Comparison of ENCODE assay signal across 11 cellular contexts in the genomic region with DNA sequence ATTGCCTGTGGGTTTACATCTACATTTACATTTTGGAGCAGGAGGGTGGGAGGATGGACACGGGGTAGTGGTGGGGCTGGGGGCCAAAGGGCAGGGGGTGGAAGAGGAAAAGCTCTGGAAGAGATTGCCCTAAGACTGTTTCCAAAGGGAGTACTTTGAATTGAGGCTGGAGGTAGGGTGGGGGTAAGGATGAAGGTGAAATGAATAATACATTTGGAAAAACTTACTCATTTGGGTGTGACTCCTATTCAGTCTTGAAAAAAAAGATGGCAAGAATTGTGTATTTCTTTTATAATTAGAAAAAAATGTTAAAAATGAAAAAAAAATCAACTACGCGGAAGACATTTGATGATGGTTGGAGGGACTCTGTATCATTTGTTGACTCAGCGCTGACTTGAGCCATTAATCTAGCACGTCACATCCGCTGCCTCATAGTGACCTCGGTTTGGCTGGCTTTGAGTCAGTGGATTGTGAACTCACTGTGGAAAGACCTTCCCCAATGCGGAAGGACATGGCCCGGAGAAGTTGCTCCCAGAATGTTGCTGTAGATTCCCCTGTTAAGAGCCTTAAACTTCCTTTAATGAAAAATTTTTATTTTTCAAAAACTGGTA. TPM values are rescaled to one million over a fixed set of nuclear protein-coding genes. Genes with fewer than 3 reads are reported as not detected.
DNase-seq lines count a peak whose midpoint lies in the region; ATAC-seq, FAIRE-seq and TF ChIP-seq lines count a peak whose summit lies in the region.
"Had no signal": no experiment of that assay in that cellular context is flagged by ENCODE, and none has a peak within 500 bp of the region (broad histone marks: within the 10 kb centered on the region; RNA-seq: fewer than 3 reads in every experiment).

No MANE protein-coding gene starts in this region.

- peak overlapping the region; percentile 44 for H2AFZ ChIP-seq in keratinocyte (ENCODE audit: control insufficient read depth, low read length)

- no peak overlapping the region for H3K27ac Mint-ChIP-seq in nephron progenitor cell
- H3K27ac Mint-ChIP-seq in activated T-cell treated with anti-CD3 and anti-CD28 coated beads, Interleukin-2, amount 50 U/mL, for 72 hours: no peak overlapping the region
- H3K27ac Mint-ChIP-seq: stimulated activated memory B cell treated with anti-CD40 and anti-IgM and Interleukin-4, amounts not matched to agents 10 μg/mL and 1 μg/mL and 100 μg/mL, for 72 hours had no signal

- no peak overlapping the region for H3K4me3 Mint-ChIP-seq in nephron progenitor cell
- H3K4me3 Mint-ChIP-seq in activated T-cell treated with anti-CD3 and anti-CD28 coated beads, Interleukin-2, amount 50 U/mL, for 72 hours: no peak overlapping the region
- H3K4me3 Mint-ChIP-seq: stimulated activated memory B cell treated with anti-CD40 and anti-IgM and Interleukin-4, amounts not matched to agents 10 μg/mL and 1 μg/mL and 100 μg/mL, for 72 hours had no signal

- H3K9ac ChIP-seq in keratinocyte (ENCODE audit: control insufficient read depth, extremely low read depth, insufficient read depth, low read length) (peak overlapping the region; percentile 79), subcutaneous abdominal adipose tissue (ENCODE audit: low read length in 5 of 5) (no peak overlapping the region)

- H3K9me3 ChIP-seq in body of pancreas: no peaks in the 10 kb centered on the region
- H3K9me3 ChIP-seq in keratinocyte (ENCODE audit: control insufficient read depth, low read depth, low read length): no peaks in the 10 kb centered on the region
- no peaks in the 10 kb centered on the region for H3K9me3 ChIP-seq in subcutaneous abdominal adipose tissue (ENCODE audit: control insufficient read depth in 5 of 5, low read length in 5 of 5)

- H3K36me3 Mint-ChIP-seq in nephron progenitor cell (ENCODE audit: low read depth): no peaks in the 10 kb centered on the region
- H3K36me3 Mint-ChIP-seq in activated T-cell treated with anti-CD3 and anti-CD28 coated beads, Interleukin-2, amount 50 U/mL, for 72 hours (ENCODE audit: insufficient read depth in 2 of 2): no peaks in the 10 kb centered on the region
- H3K36me3 Mint-ChIP-seq: stimulated activated memory B cell treated with anti-CD40 and anti-IgM and Interleukin-4, amounts not matched to agents 10 μg/mL and 1 μg/mL and 100 μg/mL, for 72 hours had no signal

- H4K20me1 ChIP-seq in keratinocyte (ENCODE audit: control insufficient read depth, extremely low read depth, insufficient read depth, low read length): no peaks in the 10 kb centered on the region

- no peak overlapping the region for H3K4me3 ChIP-seq in body of pancreas
- peak overlapping the region in 2 of 3 experiments; percentile 43 to 53 for H3K4me3 ChIP-seq in keratinocyte (ENCODE audit: control insufficient read depth in 2 of 3, extremely low read depth in 1 of 3, insufficient read depth in 2 of 3, low read depth in 1 of 3, low read length in 3 of 3)
- H3K4me3 ChIP-seq in subcutaneous abdominal adipose tissue (ENCODE audit: low read depth in 1 of 5, low read length in 5 of 5): peak overlapping the region in 1 of 5 donors; percentile 42

- no peak overlapping the region for H3K27ac ChIP-seq in body of pancreas
- H3K27ac ChIP-seq in keratinocyte (ENCODE audit: control insufficient read depth, insufficient read depth, low read length): peak overlapping the region; percentile 100
- peak overlapping the region; percentile 40 for H3K27ac ChIP-seq in subcutaneous abdominal adipose tissue (ENCODE audit: low read depth, low read length)

- dilution Hi-C loops in keratinocyte (cut with MboI; ENCODE audit: extremely low pct_ligation_motif_present, low sequenced_read_pairs): no loop called here

- no peaks in the 10 kb centered on the region for H3K9me1 ChIP-seq in keratinocyte (ENCODE audit: control insufficient read depth, extremely low read depth, insufficient read depth, low read length)

- H3K79me2 ChIP-seq in keratinocyte (ENCODE audit: control insufficient read depth, insufficient read depth, low read length): no peaks in the 10 kb centered on the region

- H3K27me3 ChIP-seq in body of pancreas (no peaks in the 10 kb centered on the region), keratinocyte (ENCODE audit: control insufficient read depth, extremely low read depth, insufficient read depth, low read length) (no peaks in the 10 kb centered on the region), subcutaneous abdominal adipose tissue (ENCODE audit: control insufficient read depth in 5 of 5, insufficient read depth in 4 of 5, low read length in 5 of 5) (no peaks in the 10 kb centered on the region)

- FAIRE-seq in keratinocyte (lab: Jason Lieb, UNC): peak; percentile 90

- H3K27me3 Mint-ChIP-seq in nephron progenitor cell (ENCODE audit: low read depth, poor library complexity): peaks cover 7% of the 10 kb centered on the region
- H3K27me3 Mint-ChIP-seq in activated T-cell treated with anti-CD3 and anti-CD28 coated beads, Interleukin-2, amount 50 U/mL, for 72 hours (ENCODE audit: low read depth): peaks cover 20% of the 10 kb centered on the region

- no peak for TF ChIP-seq CTCF in body of pancreas (IDR thresholded peaks at IDR 0.05)
- no peak for TF ChIP-seq CTCF in keratinocyte (optimal IDR thresholded peaks at IDR 0.05 in 1 of 3, IDR thresholded peaks at IDR 0.05 in 1 of 3, conservative IDR thresholded peaks at IDR 0.05 in 1 of 3; ENCODE audit: extremely low read depth in 1 of 3, insufficient read depth in 2 of 3, low read length in 3 of 3)
- TF ChIP-seq CTCF in nephron progenitor cell (IDR thresholded peaks at IDR 0.05): no peak

- H3K36me3 ChIP-seq in body of pancreas (replicated peaks in 1 of 2; ENCODE audit: insufficient read depth in 1 of 2, low read depth in 2 of 2): no peaks in the 10 kb centered on the region
- no peaks in the 10 kb centered on the region for H3K36me3 ChIP-seq in keratinocyte (ENCODE audit: control insufficient read depth in 2 of 2, extremely low read depth in 1 of 2, insufficient read depth in 2 of 2, low read length in 2 of 2)
- no peaks in the 10 kb centered on the region for H3K36me3 ChIP-seq in subcutaneous abdominal adipose tissue (ENCODE audit: control insufficient read depth in 5 of 5, insufficient read depth in 5 of 5, low read length in 5 of 5)

- 49 to 51% methylated on average over 9 of the region's 9 CpGs for WGBS in body of pancreas, 2 donors

- ATAC-seq in body of pancreas (peak; percentile 56), HG02981 (IDR thresholded peaks at IDR 0.05; ENCODE audit: unreplicated experiment) (no peak)
- ATAC-seq in activated T-cell treated with anti-CD3 and anti-CD28 coated beads, Interleukin-2, amount 50 U/mL, for 72 hours (replicated peaks in 1 of 2): no peak
- ATAC-seq: stimulated activated memory B cell treated with anti-CD40 and anti-IgM and Interleukin-4, amounts not matched to agents 10 μg/mL and 1 μg/mL and 100 μg/mL, for 72 hours had no signal

- H3K4me1 Mint-ChIP-seq in nephron progenitor cell: peaks cover 26% of the 10 kb centered on the region
- no peaks in the 10 kb centered on the region for H3K4me1 Mint-ChIP-seq in activated T-cell treated with anti-CD3 and anti-CD28 coated beads, Interleukin-2, amount 50 U/mL, for 72 hours (ENCODE audit: low read depth)
- H3K4me1 Mint-ChIP-seq: stimulated activated memory B cell treated with anti-CD40 and anti-IgM and Interleukin-4, amounts not matched to agents 10 μg/mL and 1 μg/mL and 100 μg/mL, for 72 hours had no signal

- no peaks in the 10 kb centered on the region for H3K9me3 Mint-ChIP-seq in nephron progenitor cell
- no peaks in the 10 kb centered on the region for H3K9me3 Mint-ChIP-seq in activated T-cell treated with anti-CD3 and anti-CD28 coated beads, Interleukin-2, amount 50 U/mL, for 72 hours
- H3K9me3 Mint-ChIP-seq: stimulated activated memory B cell treated with anti-CD40 and anti-IgM and Interleukin-4, amounts not matched to agents 10 μg/mL and 1 μg/mL and 100 μg/mL, for 72 hours had no signal

- TF ChIP-seq POLR2A in body of pancreas (IDR thresholded peaks at IDR 0.05): no peak

- peak; percentile 97 for DNase-seq in HT1080 (ENCODE audit: low read depth)
- DNase-seq in body of pancreas: peak; percentile 20 to 41 (median 39)
- DNase-seq in keratinocyte (ENCODE audit: low read depth, low spot score): peak; percentile 87
- no peak for DNase-seq in nephron progenitor cell
- DNase-seq in activated T-cell treated with anti-CD3 and anti-CD28 coated beads, Interleukin-2, amount 50 U/mL, for 72 hours: no peak
- no peak for DNase-seq in HuH-7 (ENCODE audit: low spot score)
- DNase-seq: activated CD4-positive, alpha-beta T cell treated with anti-CD3 and anti-CD28 coated beads, Interleukin-2, amount 50 U/mL, for 4 hours had no signal

- no peaks in the 10 kb centered on the region for H3K4me1 ChIP-seq in body of pancreas
- peaks cover 47% of the 10 kb centered on the region for H3K4me1 ChIP-seq in keratinocyte (ENCODE audit: control insufficient read depth, extremely low read depth, insufficient read depth, low read length)
- H3K4me1 ChIP-seq in subcutaneous abdominal adipose tissue (ENCODE audit: control insufficient read depth in 5 of 5, insufficient read depth in 5 of 5, low read length in 5 of 5): peaks cover 0 to 24% (median 14%) of the 10 kb centered on the region in 5 donors

- intact Hi-C loops in body of pancreas (cut with DNase I): no loop called here

- H3K4me2 ChIP-seq in keratinocyte (ENCODE audit: control insufficient read depth, extremely low read depth, insufficient read depth, low read depth, low read length): peak overlapping the region; percentile 87

RNA-seq across cellular contexts. Expression of gene FAM180A, which starts 2.8 kb away (rescaled TPM):
- not detected in 2 replicates for total RNA-seq in HT1080 (2014; rRNA removed; shearing (Covaris generic))
- 0.20 and 0.43 TPM in 2 replicates for polyA plus RNA-seq in HT1080 (2015; cell fraction: cytosol; rRNA removed)
- 0.45 TPM in 1 of 2 replicates, not detected in the other for polyA plus RNA-seq in HT1080 (2015; cell fraction: nucleus; rRNA removed)
- 1 to 10 TPM in 1 of 2 donors, not detected in 1; 3.1 TPM for total RNA-seq in body of pancreas
- polyA plus RNA-seq in keratinocyte: 0.42 to 0.85 TPM (median 0.73 TPM) in 3 replicates
- 0.16 TPM for polyA plus RNA-seq in keratinocyte (2011; ENCODE audit: low read depth)
- 0.38 and 0.40 TPM in 2 replicates for polyA plus RNA-seq in keratinocyte (2011; cell fraction: cytosol; rRNA removed)
- 0.85 and 0.97 TPM in 2 replicates for polyA plus RNA-seq in keratinocyte (2011; cell fraction: nucleus; rRNA removed)
- polyA plus RNA-seq in keratinocyte (2012; ENCODE audit: low replicate concordance): 0.20 and 0.88 TPM in 2 replicates
- polyA minus RNA-seq in keratinocyte: 1.1 to 1.6 TPM in 2 of 3 replicates, not detected in the other
- polyA minus RNA-seq in keratinocyte (2011; cell fraction: cytosol; rRNA and poly(A)+ RNA removed): 1.5 TPM
- polyA minus RNA-seq in keratinocyte (2011; cell fraction: nucleus; rRNA and poly(A)+ RNA removed): 0.78 and 1.1 TPM in 2 replicates
- not detected for total RNA-seq in activated T-cell treated with anti-CD3 and anti-CD28 coated beads, Interleukin-2, amount 50 U/mL, for 72 hours
- polyA plus RNA-seq: neural cell had no signal

RNA-seq across cellular contexts. Expression of gene SLC13A4, which starts 17.8 kb away (rescaled TPM):
- not detected in 2 replicates for total RNA-seq in HT1080 (2014; rRNA removed; shearing (Covaris generic))
- not detected in 2 replicates for polyA plus RNA-seq in HT1080 (2015; cell fraction: cytosol; rRNA removed)
- 0.03 TPM in 1 of 2 replicates, not detected in the other for polyA plus RNA-seq in HT1080 (2015; cell fraction: nucleus; rRNA removed)
- total RNA-seq in body of pancreas: not detected
- 0.02 to 0.12 TPM (median 0.03 TPM) in 3 replicates for polyA plus RNA-seq in keratinocyte
- not detected for polyA plus RNA-seq in keratinocyte (2011; ENCODE audit: low read depth)
- 0.04 TPM in 1 of 2 replicates, not detected in the other for polyA plus RNA-seq in keratinocyte (2011; cell fraction: cytosol; rRNA removed)
- polyA plus RNA-seq in keratinocyte (2011; cell fraction: nucleus; rRNA removed): 0.23 TPM in 1 of 2 replicates, not detected in the other
- 0.29 and 0.62 TPM in 2 replicates for polyA plus RNA-seq in keratinocyte (2012; ENCODE audit: low replicate concordance)
- 0.07 TPM in 1 of 3 replicates, not detected in the others for polyA minus RNA-seq in keratinocyte
- polyA minus RNA-seq in keratinocyte (2011; cell fraction: cytosol; rRNA and poly(A)+ RNA removed): not detected
- not detected in 2 replicates for polyA minus RNA-seq in keratinocyte (2011; cell fraction: nucleus; rRNA and poly(A)+ RNA removed)
- not detected for total RNA-seq in activated T-cell treated with anti-CD3 and anti-CD28 coated beads, Interleukin-2, amount 50 U/mL, for 72 hours

Comparison
In these comparisons a context has a peak if more than half of its experiments do, and no peak if none do; other contexts are left out.
1. DNase-seq: peak in HT1080 (single experiment), body of pancreas (4 of 4) and keratinocyte (single experiment); none in nephron progenitor cell (single experiment), activated T-cell treated with anti-CD3 and anti-CD28 coated beads, Interleukin-2, amount 50 U/mL, for 72 hours (0 of 2) and HuH-7 (single experiment).
2. H3K27ac ChIP-seq: peak in keratinocyte (single experiment) and subcutaneous abdominal adipose tissue (single experiment); none in body of pancreas (0 of 4).
3. H3K4me3 ChIP-seq: peak in keratinocyte (2 of 3); none in body of pancreas (0 of 2).